12 cellular contexts compared by ENCODE assay signal in genomic region chr11:16897460-16898061, GRCh38.
DNase-seq lines count a peak whose midpoint lies in the region; ATAC-seq and TF ChIP-seq lines count a peak whose summit lies in the region.
"Had no signal": no experiment of that assay in that cellular context is flagged by ENCODE, and none has a peak within 500 bp of the region (broad histone marks: within the 10 kb centered on the region; RNA-seq: fewer than 3 reads in every experiment).

No MANE protein-coding gene starts in this region.

- peaks cover 3 to 4% of the 10 kb centered on the region in 2 donors for H3K9me3 Mint-ChIP-seq in activated naive CD4-positive, alpha-beta T cell treated with anti-CD3 and anti-CD28 coated beads, Interleukin-2, amount 50 U/mL, for 72 hours
- H3K9me3 Mint-ChIP-seq in activated T-helper 17 cell treated with anti-CD3 and anti-CD28 coated beads, Interleukin-2, amount 50 U/mL, for 72 hours: peaks cover 4% of the 10 kb centered on the region

- H3K4ac ChIP-seq in neuronal stem cell (ENCODE audit: low read length): no peak overlapping the region

- H3K4me2 ChIP-seq in neuronal stem cell (ENCODE audit: insufficient read depth, low read length, poor library complexity, severe bottlenecking): peak overlapping the region; percentile 53

- no peak for TF ChIP-seq POLR2A in suprapubic skin (IDR thresholded peaks at IDR 0.05)
- no peak for TF ChIP-seq POLR2A in adrenal gland (IDR thresholded peaks at IDR 0.05)

- peaks cover 0 to 3% (median 0%) of the 10 kb centered on the region in 3 experiments for H3K27me3 ChIP-seq in neuronal stem cell (ENCODE audit: control insufficient read depth in 3 of 3, insufficient read depth in 3 of 3, low read depth in 1 of 3, low read length in 3 of 3)
- no peaks in the 10 kb centered on the region for H3K27me3 ChIP-seq in suprapubic skin
- H3K27me3 ChIP-seq in adrenal gland: no peaks in the 10 kb centered on the region

- no peak overlapping the region for H4K91ac ChIP-seq in neuronal stem cell (ENCODE audit: low read depth, low read length, poor library complexity)

- H2BK120ac ChIP-seq in neuronal stem cell (ENCODE audit: low read depth, low read length): no peak overlapping the region

- TF ChIP-seq CTCF in suprapubic skin (IDR thresholded peaks at IDR 0.05) (no peak), adrenal gland (IDR thresholded peaks at IDR 0.05) (no peak)

- no peak overlapping the region for H2AK5ac ChIP-seq in neuronal stem cell (ENCODE audit: low read depth, low read length)

- intact Hi-C loops in adrenal gland (cut with DNase I): no loop called here

- no peak overlapping the region for H3K14ac ChIP-seq in neuronal stem cell (ENCODE audit: low read length)

- no peak overlapping the region for H3K23ac ChIP-seq in neuronal stem cell (ENCODE audit: low read depth, low read length, poor library complexity)

- H3K9me3 ChIP-seq in neuronal stem cell (replicated peaks in 1 of 2; ENCODE audit: control insufficient read depth in 2 of 2, insufficient read depth in 1 of 2, low read depth in 1 of 2, low read length in 2 of 2) (no peaks in the 10 kb centered on the region), suprapubic skin (no peaks in the 10 kb centered on the region), adrenal gland (replicated peaks in 1 of 3) (no peaks in the 10 kb centered on the region)
- H3K9me3 ChIP-seq: prostate gland had no signal

- no peak overlapping the region for H4K8ac ChIP-seq in neuronal stem cell (ENCODE audit: low read depth, low read length)

- peak overlapping the region; percentile 91 for H3K27ac ChIP-seq in neuronal stem cell (replicated peaks; ENCODE audit: low read length)
- H3K27ac ChIP-seq in suprapubic skin: no peak overlapping the region
- H3K27ac ChIP-seq in adrenal gland: no peak overlapping the region
- H3K27ac ChIP-seq: epithelial cell of prostate, prostate gland had no signal

- WGBS in neuronal stem cell (ENCODE audit: extremely low coverage in 2 of 2, insufficient read length in 2 of 2, insufficient replicate concordance in 1 of 2), 2 donors: no CpG with 5 or more reads among the region's 7 CpGs
- WGBS in suprapubic skin: 53% methylated on average over 7 of the region's 7 CpGs
- WGBS in adrenal gland, 4 donors: 60 to 73% (median 65%) methylated on average over 7 of the region's 7 CpGs

- no peak overlapping the region for H2AFZ ChIP-seq in neuronal stem cell (ENCODE audit: low read length)

- H3K4me3 ChIP-seq in neuronal stem cell (ENCODE audit: low read length in 2 of 2): no peak overlapping the region
- H3K4me3 ChIP-seq in suprapubic skin: no peak overlapping the region
- H3K4me3 ChIP-seq in adrenal gland: no peak overlapping the region
- H3K4me3 ChIP-seq: prostate gland had no signal

- H3K27me3 Mint-ChIP-seq in activated T-helper 17 cell treated with anti-CD3 and anti-CD28 coated beads, Interleukin-2, amount 50 U/mL, for 72 hours: no peaks in the 10 kb centered on the region

- peaks cover 5 to 22% of the 10 kb centered on the region in 2 donors for H3K36me3 Mint-ChIP-seq in activated naive CD4-positive, alpha-beta T cell treated with anti-CD3 and anti-CD28 coated beads, Interleukin-2, amount 50 U/mL, for 72 hours
- H3K36me3 Mint-ChIP-seq in activated T-helper 17 cell treated with anti-CD3 and anti-CD28 coated beads, Interleukin-2, amount 50 U/mL, for 72 hours (ENCODE audit: low read depth): peaks cover 9% of the 10 kb centered on the region

- DNase-seq in activated naive CD4-positive, alpha-beta T cell treated with anti-CD3 and anti-CD28 coated beads, Interleukin-2, amount 50 U/mL, for 72 hours (ENCODE audit: low spot score in 2 of 2): no peak
- DNase-seq in activated naive CD4-positive, alpha-beta T cell treated with anti-CD3 and anti-CD28 coated beads, Interleukin-2, amount 50 U/mL, for 16 hours: no peak
- DNase-seq in NCI-H2029 treated with DMSO at 0.1 percent for 48 hours (lab: John Stamatoyannopoulos, UW): peak; percentile 30
- DNase-seq in neuronal stem cell (ENCODE audit: low spot score): peak; percentile 76
- DNase-seq in suprapubic skin (ENCODE audit: low spot score in 2 of 2): no peak
- DNase-seq in anterior cingulate cortex (lab: John Stamatoyannopoulos, UW): no peak
- no peak for DNase-seq in adrenal gland
- DNase-seq: activated CD4-positive, alpha-beta T cell treated with anti-CD3 and anti-CD28 coated beads, Interleukin-2, amount 50 U/mL, for 48 hours; SHP77 treated with DMSO at 0.1 percent for 48 hours had no signal

- H3K4me1 ChIP-seq in neuronal stem cell (ENCODE audit: control insufficient read depth in 2 of 2, insufficient read depth in 1 of 2, low read depth in 1 of 2, low read length in 2 of 2) (peaks cover 15 to 34% of the 10 kb centered on the region in 2 donors), suprapubic skin (peaks cover 18% of the 10 kb centered on the region), adrenal gland (replicated peaks in 1 of 2) (no peaks in the 10 kb centered on the region)
- H3K4me1 ChIP-seq: prostate gland had no signal

- H3K36me3 ChIP-seq in neuronal stem cell (replicated peaks in 1 of 2; ENCODE audit: control insufficient read depth in 2 of 2, insufficient read depth in 2 of 2, low read length in 2 of 2) (no peaks in the 10 kb centered on the region), suprapubic skin (no peaks in the 10 kb centered on the region), adrenal gland (replicated peaks in 1 of 2) (no peaks in the 10 kb centered on the region)
- H3K36me3 ChIP-seq: prostate gland had no signal

- peaks cover 35% of the 10 kb centered on the region for H3K4me1 Mint-ChIP-seq in activated T-helper 17 cell treated with anti-CD3 and anti-CD28 coated beads, Interleukin-2, amount 50 U/mL, for 72 hours

- H2BK5ac ChIP-seq in neuronal stem cell (ENCODE audit: low read length): no peak overlapping the region

- peak overlapping the region; percentile 18 for H3K4me3 Mint-ChIP-seq in activated T-helper 17 cell treated with anti-CD3 and anti-CD28 coated beads, Interleukin-2, amount 50 U/mL, for 72 hours

- no peak overlapping the region for H2BK15ac ChIP-seq in neuronal stem cell (ENCODE audit: low read length)

- no peak overlapping the region for H3K18ac ChIP-seq in neuronal stem cell (ENCODE audit: low read length)

- no peaks in the 10 kb centered on the region for H3K79me1 ChIP-seq in neuronal stem cell (ENCODE audit: low read depth, low read length)

- no peak overlapping the region for H2BK12ac ChIP-seq in neuronal stem cell (ENCODE audit: low read length)

- no peak for TF ChIP-seq EP300 in suprapubic skin (IDR thresholded peaks at IDR 0.05)

- H3K27ac Mint-ChIP-seq in activated naive CD4-positive, alpha-beta T cell treated with anti-CD3 and anti-CD28 coated beads, Interleukin-2, amount 50 U/mL, for 72 hours: peak overlapping the region; percentile 45 to 59
- H3K27ac Mint-ChIP-seq in activated T-helper 17 cell treated with anti-CD3 and anti-CD28 coated beads, Interleukin-2, amount 50 U/mL, for 72 hours: peak overlapping the region; percentile 69

- peak in 1 of 2 donors; percentile 32 for ATAC-seq in activated naive CD4-positive, alpha-beta T cell treated with anti-CD3 and anti-CD28 coated beads, Interleukin-2, amount 50 U/mL, for 72 hours
- ATAC-seq in activated T-helper 17 cell treated with anti-CD3 and anti-CD28 coated beads, Interleukin-2, amount 50 U/mL, for 72 hours (replicated peaks): no peak

- no peak overlapping the region for H3K9ac ChIP-seq in neuronal stem cell (ENCODE audit: low read depth, low read length, poor library complexity)

Comparison
In these comparisons a context has a peak if more than half of its experiments do, and no peak if none do; other contexts are left out.
1. DNase-seq: peak in NCI-H2029 treated with DMSO at 0.1 percent for 48 hours (single experiment) and neuronal stem cell (single experiment); none in activated naive CD4-positive, alpha-beta T cell treated with anti-CD3 and anti-CD28 coated beads, Interleukin-2, amount 50 U/mL, for 72 hours (0 of 2), activated naive CD4-positive, alpha-beta T cell treated with anti-CD3 and anti-CD28 coated beads, Interleukin-2, amount 50 U/mL, for 16 hours (single experiment), suprapubic skin (0 of 2), anterior cingulate cortex (0 of 58) and adrenal gland (0 of 7).